Comparison of ENCODE assay signal across 10 cellular contexts in genomic region chr18:10927980-10928605, GRCh38.
DNase-seq lines count a peak whose midpoint lies in the region; ATAC-seq and TF ChIP-seq lines count a peak whose summit lies in the region.
"Had no signal": no experiment of that assay in that cellular context is flagged by ENCODE, and none has a peak within 500 bp of the region (broad histone marks: within the 10 kb centered on the region; RNA-seq: fewer than 3 reads in every experiment).

No MANE protein-coding gene starts in this region.

- DNase-seq in endodermal cell (no peak), CD14-positive monocyte (ENCODE audit: low spot score) (no peak), substantia nigra (lab: John Stamatoyannopoulos, UW) (no peak), SW480 (ENCODE audit: low spot score) (no peak)

- H3K36me3 ChIP-seq in endodermal cell (ENCODE audit: control insufficient read depth, insufficient read depth, low read length): no peaks in the 10 kb centered on the region

- no peaks in the 10 kb centered on the region for H3K27me3 Mint-ChIP-seq in endodermal cell (ENCODE audit: insufficient read depth)
- H3K27me3 Mint-ChIP-seq in stimulated activated memory B cell treated with anti-CD40 and anti-IgM and Interleukin-4, amounts not matched to agents 10 μg/mL and 1 μg/mL and 100 μg/mL, for 72 hours: no peaks in the 10 kb centered on the region
- H3K27me3 Mint-ChIP-seq in CD14-positive monocyte (ENCODE audit: low read depth in 3 of 3): peaks cover 0 to 2% (median 1%) of the 10 kb centered on the region in 3 donors
- H3K27me3 Mint-ChIP-seq: brain had no signal

- H3K27ac Mint-ChIP-seq in endodermal cell (peak overlapping the region; percentile 7), CD14-positive monocyte (no peak overlapping the region)
- no peak overlapping the region for H3K27ac Mint-ChIP-seq in stimulated activated memory B cell treated with anti-CD40 and anti-IgM and Interleukin-4, amounts not matched to agents 10 μg/mL and 1 μg/mL and 100 μg/mL, for 72 hours

- no peak overlapping the region for H3K4me3 Mint-ChIP-seq in endodermal cell
- H3K4me3 Mint-ChIP-seq in stimulated activated memory B cell treated with anti-CD40 and anti-IgM and Interleukin-4, amounts not matched to agents 10 μg/mL and 1 μg/mL and 100 μg/mL, for 72 hours: no peak overlapping the region
- H3K4me3 Mint-ChIP-seq in CD14-positive monocyte: no peak overlapping the region

- no peaks in the 10 kb centered on the region for H3K27me3 ChIP-seq in endodermal cell (ENCODE audit: control insufficient read depth, insufficient read depth, low read length, poor library complexity, severe bottlenecking)

- TF ChIP-seq CTCF in endodermal cell (conservative IDR thresholded peaks at IDR 0.05): no peak
- TF ChIP-seq CTCF in CD14-positive monocyte (IDR thresholded peaks at IDR 0.05): no peak

- H3K4me1 ChIP-seq in endodermal cell (ENCODE audit: control insufficient read depth, insufficient read depth, low read length): peaks cover 19% of the 10 kb centered on the region

- no peak overlapping the region for H3K27ac ChIP-seq in endodermal cell (ENCODE audit: low read depth, low read length)
- no peak overlapping the region for H3K27ac ChIP-seq in substantia nigra (ENCODE audit: low read depth, low read length, poor library complexity, severe bottlenecking)
- H3K27ac ChIP-seq: SK-N-MC had no signal

- intact Hi-C loops in CD14-positive monocyte (cut with micrococcal nuclease): no loop called here

- 83 to 84% methylated on average over 6 to 7 of the region's 7 CpGs for WGBS in endodermal cell (ENCODE audit: insufficient coverage in 1 of 2, insufficient read length in 1 of 2), 2 experiments

- peak; percentile 57 for ATAC-seq in GM19023 (IDR thresholded peaks at IDR 0.05; ENCODE audit: unreplicated experiment)
- peak; percentile 44 for ATAC-seq in HG03103 (IDR thresholded peaks at IDR 0.05; ENCODE audit: low read depth, unreplicated experiment)
- peak; percentile 37 for ATAC-seq in stimulated activated memory B cell treated with anti-CD40 and anti-IgM and Interleukin-4, amounts not matched to agents 10 μg/mL and 1 μg/mL and 100 μg/mL, for 72 hours
- no peak for ATAC-seq in HG02840 (IDR thresholded peaks at IDR 0.05; ENCODE audit: low FRiP score, unreplicated experiment)

- H3K36me3 Mint-ChIP-seq in endodermal cell (ENCODE audit: low read depth) (no peaks in the 10 kb centered on the region), CD14-positive monocyte (no peaks in the 10 kb centered on the region)
- H3K36me3 Mint-ChIP-seq in stimulated activated memory B cell treated with anti-CD40 and anti-IgM and Interleukin-4, amounts not matched to agents 10 μg/mL and 1 μg/mL and 100 μg/mL, for 72 hours: no peaks in the 10 kb centered on the region
- H3K36me3 Mint-ChIP-seq: brain had no signal

- peaks cover 7% of the 10 kb centered on the region for H3K9me3 ChIP-seq in endodermal cell (ENCODE audit: control insufficient read depth, low read length)

- H3K9ac ChIP-seq in endodermal cell (ENCODE audit: extremely low read depth, low read length, poor library complexity, severe bottlenecking): no peak overlapping the region

- H3K4me1 Mint-ChIP-seq in endodermal cell: peaks cover 37% of the 10 kb centered on the region
- H3K4me1 Mint-ChIP-seq in stimulated activated memory B cell treated with anti-CD40 and anti-IgM and Interleukin-4, amounts not matched to agents 10 μg/mL and 1 μg/mL and 100 μg/mL, for 72 hours: no peaks in the 10 kb centered on the region
- peaks cover 8% of the 10 kb centered on the region for H3K4me1 Mint-ChIP-seq in CD14-positive monocyte

- H3K4me3 ChIP-seq in endodermal cell (ENCODE audit: low read length): no peak overlapping the region
- H3K4me3 ChIP-seq: SK-N-MC had no signal

- H3K9me3 Mint-ChIP-seq in endodermal cell (no peaks in the 10 kb centered on the region), CD14-positive monocyte (peaks cover 0 to 4% (median 0%) of the 10 kb centered on the region in 7 donors)
- peaks cover 3% of the 10 kb centered on the region for H3K9me3 Mint-ChIP-seq in stimulated activated memory B cell treated with anti-CD40 and anti-IgM and Interleukin-4, amounts not matched to agents 10 μg/mL and 1 μg/mL and 100 μg/mL, for 72 hours
- H3K9me3 Mint-ChIP-seq: brain had no signal
